8 cellular contexts compared by ENCODE assay signal in genomic region chr15:92714457-92715401, GRCh38. TPM values are rescaled to one million over a fixed set of nuclear protein-coding genes. Genes with fewer than 3 reads are reported as not detected.
A peak's percentile ranks its signal among the peaks of the same experiment; 100 is the strongest.
DNase-seq lines count a peak whose midpoint lies in the region; ATAC-seq and TF ChIP-seq lines count a peak whose summit lies in the region.

No MANE protein-coding gene starts in this region.

- no peaks in the 10 kb centered on the region for H3K36me3 Mint-ChIP-seq in activated naive CD4-positive, alpha-beta T cell treated with anti-CD3 and anti-CD28 coated beads, Interleukin-2, amount 50 U/mL, for 24 hours
- peaks cover 3% of the 10 kb centered on the region for H3K36me3 Mint-ChIP-seq in glutamatergic neuron (ENCODE audit: unreplicated experiment)

- peaks cover 7% of the 10 kb centered on the region for H3K27me3 Mint-ChIP-seq in activated naive CD4-positive, alpha-beta T cell treated with anti-CD3 and anti-CD28 coated beads, Interleukin-2, amount 50 U/mL, for 24 hours
- peaks cover 10% of the 10 kb centered on the region for H3K27me3 Mint-ChIP-seq in glutamatergic neuron (ENCODE audit: unreplicated experiment)

- H3K9ac ChIP-seq in DND-41 (ENCODE audit: low read depth, low read length) (peak overlapping the region; percentile 31; the same call in 1 of the 2 replicates), SK-N-MC (ENCODE audit: insufficient read length) (peak overlapping the region; percentile 58)

- H4K20me1 ChIP-seq in DND-41 (ENCODE audit: insufficient read depth, low read length) (no peaks in the 10 kb centered on the region), osteoblast (ENCODE audit: insufficient read depth, low read length) (no peaks in the 10 kb centered on the region)

- H3K4me1 ChIP-seq in DND-41 (ENCODE audit: insufficient read depth, low read length) (peaks cover 10% of the 10 kb centered on the region; the same call in 1 of the 2 replicates), osteoblast (ENCODE audit: insufficient read depth, low read length) (peaks cover 7% of the 10 kb centered on the region)

- H3K4me3 ChIP-seq in DND-41 (ENCODE audit: low read depth in 1 of 2, low read length in 2 of 2) (peak overlapping the region in 1 of 2 experiments; percentile 51; a peak in 2 of 4 replicates), SK-N-MC (peak overlapping the region; percentile 76), osteoblast (ENCODE audit: insufficient read depth, low read length) (peak overlapping the region; percentile 74)

- DNase-seq in DND-41 (peak; percentile 67), M059J (ENCODE audit: low read depth) (peak; percentile 70), SK-N-MC (ENCODE audit: low read depth, low spot score) (no peak), glutamatergic neuron (peak; percentile 83), osteoblast (ENCODE audit: insufficient read length, low spot score, missing footprints) (peak; percentile 95)

- ATAC-seq in DND-41 (ENCODE audit: insufficient read depth, low read depth) = peak; percentile 89
- ATAC-seq in GM21737 (IDR thresholded peaks at IDR 0.05; ENCODE audit: unreplicated experiment) = peak; percentile 83

- peak overlapping the region; percentile 82 for H3K4me3 Mint-ChIP-seq in activated naive CD4-positive, alpha-beta T cell treated with anti-CD3 and anti-CD28 coated beads, Interleukin-2, amount 50 U/mL, for 24 hours
- peak overlapping the region; percentile 89 for H3K4me3 Mint-ChIP-seq in glutamatergic neuron (ENCODE audit: unreplicated experiment)

- no peak overlapping the region for H3K27ac Mint-ChIP-seq in activated naive CD4-positive, alpha-beta T cell treated with anti-CD3 and anti-CD28 coated beads, Interleukin-2, amount 50 U/mL, for 24 hours
- H3K27ac Mint-ChIP-seq in glutamatergic neuron (ENCODE audit: unreplicated experiment) = no peak overlapping the region

- no peaks in the 10 kb centered on the region for H3K79me2 ChIP-seq in DND-41 (ENCODE audit: insufficient read depth, low read length)
- no peaks in the 10 kb centered on the region for H3K79me2 ChIP-seq in osteoblast (ENCODE audit: insufficient read depth, low read length)

- H3K9me3 Mint-ChIP-seq in activated naive CD4-positive, alpha-beta T cell treated with anti-CD3 and anti-CD28 coated beads, Interleukin-2, amount 50 U/mL, for 24 hours = no peaks in the 10 kb centered on the region
- H3K9me3 Mint-ChIP-seq in glutamatergic neuron (ENCODE audit: unreplicated experiment) = no peaks in the 10 kb centered on the region

- H3K4me2 ChIP-seq in DND-41 (ENCODE audit: insufficient read depth, low read length) (peak overlapping the region; percentile 72), osteoblast (ENCODE audit: insufficient read depth, low read length) (peak overlapping the region; percentile 96)

- H2AFZ ChIP-seq in DND-41 (ENCODE audit: low read depth, low read length) (peak overlapping the region; percentile 64), osteoblast (ENCODE audit: low read length) (peak overlapping the region; percentile 97)

- peak; percentile 82 for TF ChIP-seq CTCF in DND-41 (IDR thresholded peaks at IDR 0.05; ENCODE audit: borderline replicate concordance, extremely low read depth, low read length, poor library complexity, severe bottlenecking)
- TF ChIP-seq CTCF in glutamatergic neuron (IDR thresholded peaks at IDR 0.05; ENCODE audit: partially characterized antibody, unreplicated experiment) = peak; percentile 90
- TF ChIP-seq CTCF in osteoblast (IDR thresholded peaks at IDR 0.05; ENCODE audit: extremely low read depth, low read depth, low read length) = peak; percentile 84

- H3K27me3 ChIP-seq in DND-41 (ENCODE audit: insufficient read depth, low read length, poor library complexity) = no peaks in the 10 kb centered on the region
- H3K27me3 ChIP-seq in osteoblast (ENCODE audit: insufficient read depth, low read length) = no peaks in the 10 kb centered on the region

- H3K36me3 ChIP-seq in DND-41 (ENCODE audit: insufficient read depth, low read length) (no peaks in the 10 kb centered on the region), SK-N-MC (ENCODE audit: insufficient read depth, low read length) (no peaks in the 10 kb centered on the region), osteoblast (ENCODE audit: insufficient read depth, low read length) (no peaks in the 10 kb centered on the region)

- H3K9me3 ChIP-seq in DND-41 (ENCODE audit: insufficient read depth, low read length, severe bottlenecking) = no peaks in the 10 kb centered on the region
- no peaks in the 10 kb centered on the region for H3K9me3 ChIP-seq in SK-N-MC (ENCODE audit: low read depth, low read length)
- no peaks in the 10 kb centered on the region for H3K9me3 ChIP-seq in osteoblast (ENCODE audit: low read depth, low read length)

- H3K27ac ChIP-seq in DND-41 (ENCODE audit: low read length) (no peak overlapping the region), SK-N-MC (no peak overlapping the region), osteoblast (ENCODE audit: low read depth, low read length) (no peak overlapping the region), temporal lobe (ENCODE audit: low read depth, low read length) (peak overlapping the region; percentile 11)

- peaks cover 8% of the 10 kb centered on the region for H3K4me1 Mint-ChIP-seq in activated naive CD4-positive, alpha-beta T cell treated with anti-CD3 and anti-CD28 coated beads, Interleukin-2, amount 50 U/mL, for 24 hours
- H3K4me1 Mint-ChIP-seq in glutamatergic neuron (ENCODE audit: low read depth, unreplicated experiment) = no peaks in the 10 kb centered on the region

RNA-seq across cellular contexts. Expression of gene FAM174B, which starts 59.2 kb away (rescaled TPM):
- 19.9 and 20.1 TPM in 2 replicates for total RNA-seq in M059J (2014; rRNA removed; shearing (Covaris generic))
- 8.6 TPM for total RNA-seq in glutamatergic neuron (ENCODE audit: unreplicated experiment)
- 2.1 and 5.1 TPM in 2 replicates for total RNA-seq in osteoblast
- 9.8 TPM for total RNA-seq in temporal lobe
